15 cellular contexts compared by ENCODE assay signal in genomic region chr2:143264851-143265250, GRCh38.
DNase-seq lines count a peak whose midpoint lies in the region; ATAC-seq and TF ChIP-seq lines count a peak whose summit lies in the region.
"Had no signal": no experiment of that assay in that cellular context is flagged by ENCODE, and none has a peak within 500 bp of the region (broad histone marks: within the 10 kb centered on the region; RNA-seq: fewer than 3 reads in every experiment).

No MANE protein-coding gene starts in this region.

- TF ChIP-seq POLR2A in ovary (IDR thresholded peaks at IDR 0.05), result no peak

- TF ChIP-seq CTCF in foreskin fibroblast (IDR thresholded peaks at IDR 0.05; ENCODE audit: low read depth, low read length) (no peak), ovary (IDR thresholded peaks at IDR 0.05) (no peak)

- H3K27ac ChIP-seq in ovary, result no peak overlapping the region
- H3K27ac ChIP-seq: dorsolateral prefrontal cortex had no signal

- peaks cover 11% of the 10 kb centered on the region for H3K36me3 Mint-ChIP-seq in activated T-cell treated with anti-CD3 and anti-CD28 coated beads, Interleukin-2, amount 50 U/mL, for 4 hours (ENCODE audit: insufficient read depth)
- H3K36me3 Mint-ChIP-seq: type B pancreatic cell had no signal

- DNase-seq in H4 (ENCODE audit: low spot score) (peak; percentile 38), adipocyte (ENCODE audit: low read depth) (peak; percentile 98), foreskin fibroblast (peak; percentile 64 to 85), stromal cell of bone marrow (ENCODE audit: low read depth) (peak; percentile 84), ovary (no peak), SIG-M5 treated with dmso at 0.1 percent for 504 hours (lab: John Stamatoyannopoulos, UW; ENCODE audit: unreplicated experiment) (no peak)
- no peak for DNase-seq in activated T-cell treated with anti-CD3 and anti-CD28 coated beads, Interleukin-2, amount 50 U/mL, for 4 hours
- DNase-seq: activated CD8-positive, alpha-beta memory T cell treated with anti-CD3 and anti-CD28 coated beads for 24 hours; activated naive CD4-positive, alpha-beta T cell treated with anti-CD3 and anti-CD28 coated beads, Interleukin-2, amount 50 U/mL, for 16 hours; dorsolateral prefrontal cortex; naive thymus-derived CD4-positive, alpha-beta T cell; NCI-H345 had no signal

- no peak overlapping the region for H3K4me3 Mint-ChIP-seq in activated T-cell treated with anti-CD3 and anti-CD28 coated beads, Interleukin-2, amount 50 U/mL, for 4 hours
- H3K4me3 Mint-ChIP-seq: naive thymus-derived CD4-positive, alpha-beta T cell; type B pancreatic cell had no signal

- H3K9me3 Mint-ChIP-seq in activated T-cell treated with anti-CD3 and anti-CD28 coated beads, Interleukin-2, amount 50 U/mL, for 4 hours, result peaks cover 10% of the 10 kb centered on the region

- ATAC-seq in HG02870 (IDR thresholded peaks at IDR 0.05; ENCODE audit: unreplicated experiment), result no peak
- no peak for ATAC-seq in activated T-cell treated with anti-CD3 and anti-CD28 coated beads, Interleukin-2, amount 50 U/mL, for 4 hours
- ATAC-seq: left lobe of liver; naive thymus-derived CD4-positive, alpha-beta T cell had no signal

- no peaks in the 10 kb centered on the region for H3K36me3 ChIP-seq in adipocyte (ENCODE audit: control insufficient read depth, insufficient read depth, low read length, severe bottlenecking)
- H3K36me3 ChIP-seq in ovary, result no peaks in the 10 kb centered on the region

- WGBS in ovary, 3 donors, result 5 to 13% (median 13%) methylated on average over 2 of the region's 2 CpGs

- intact Hi-C loops in ovary (cut with DNase I), result no loop called here

- no peaks in the 10 kb centered on the region for H3K27me3 ChIP-seq in adipocyte (replicated peaks; ENCODE audit: control insufficient read depth, insufficient read depth, low read length)
- H3K27me3 ChIP-seq in ovary, result no peaks in the 10 kb centered on the region
- H3K27me3 ChIP-seq: dorsolateral prefrontal cortex had no signal

- H3K9me3 ChIP-seq in adipocyte (ENCODE audit: control insufficient read depth, low read length), result no peaks in the 10 kb centered on the region
- H3K9me3 ChIP-seq in ovary, result no peaks in the 10 kb centered on the region

- no peak for TF ChIP-seq EP300 in ovary (IDR thresholded peaks at IDR 0.05)

- peaks cover 42% of the 10 kb centered on the region for H3K4me1 Mint-ChIP-seq in activated T-cell treated with anti-CD3 and anti-CD28 coated beads, Interleukin-2, amount 50 U/mL, for 4 hours (ENCODE audit: low read depth)

- no peaks in the 10 kb centered on the region for H3K27me3 Mint-ChIP-seq in activated T-cell treated with anti-CD3 and anti-CD28 coated beads, Interleukin-2, amount 50 U/mL, for 4 hours (ENCODE audit: low read depth)
- H3K27me3 Mint-ChIP-seq: naive thymus-derived CD4-positive, alpha-beta T cell; type B pancreatic cell had no signal

- H3K4me3 ChIP-seq in adipocyte (ENCODE audit: low read length), result no peak overlapping the region
- H3K4me3 ChIP-seq in foreskin fibroblast (ENCODE audit: low read depth in 1 of 2, low read length in 2 of 2), result no peak overlapping the region
- no peak overlapping the region for H3K4me3 ChIP-seq in ovary
- H3K4me3 ChIP-seq: dorsolateral prefrontal cortex had no signal

- H3K9ac ChIP-seq in adipocyte (ENCODE audit: low read length), result no peak overlapping the region

- H3K4me1 ChIP-seq in adipocyte (ENCODE audit: control insufficient read depth, insufficient read depth, low read length), result peaks cover 18% of the 10 kb centered on the region
- H3K4me1 ChIP-seq in ovary (ENCODE audit: insufficient read depth), result no peaks in the 10 kb centered on the region

Comparison
In these comparisons a context has a peak if more than half of its experiments do, and no peak if none do; other contexts are left out.
1. DNase-seq: peak in H4 (single experiment), adipocyte (single experiment), foreskin fibroblast (2 of 2) and stromal cell of bone marrow (single experiment); none in ovary (0 of 5), SIG-M5 treated with dmso at 0.1 percent for 504 hours (single experiment) and activated T-cell treated with anti-CD3 and anti-CD28 coated beads, Interleukin-2, amount 50 U/mL, for 4 hours (single experiment).